In genomic region chr2:203664029-203664755, GRCh38 we compare ENCODE assay signal across 19 cellular contexts. TPM values are rescaled to one million over a fixed set of nuclear protein-coding genes. Genes with fewer than 3 reads are reported as not detected.
A peak's percentile ranks its signal among the peaks of the same experiment; 100 is the strongest.
DNase-seq lines count a peak whose midpoint lies in the region; ATAC-seq, FAIRE-seq and TF ChIP-seq lines count a peak whose summit lies in the region.
"Had no signal": no experiment of that assay in that cellular context is flagged by ENCODE, and none has a peak within 500 bp of the region (broad histone marks: within the 10 kb centered on the region; RNA-seq: fewer than 3 reads in every experiment).

No MANE protein-coding gene starts in this region.

- FAIRE-seq in HepG2 (lab: Jason Lieb, UNC): no peak
- FAIRE-seq: GM12892, GM19239 had no signal

- no peaks in the 10 kb centered on the region for H4K20me1 ChIP-seq in HepG2 (ENCODE audit: insufficient read depth, low read length)
- H4K20me1 ChIP-seq in hepatocyte (ENCODE audit: insufficient read depth, poor library complexity, severe bottlenecking): no peaks in the 10 kb centered on the region

- TF ChIP-seq POLR2A in HepG2 (IDR thresholded peaks at IDR 0.05; ENCODE audit: insufficient read depth in 1 of 2, low read depth in 2 of 2, low read length in 2 of 2): no peak
- TF ChIP-seq POLR2A in right lobe of liver (IDR thresholded peaks at IDR 0.05): no peak

- no peaks in the 10 kb centered on the region for H3K27me3 Mint-ChIP-seq in WTC11 (ENCODE audit: low read depth)
- H3K27me3 Mint-ChIP-seq: CD4-positive, alpha-beta T cell had no signal

- BruUV-seq in HepG2 (replicated peaks; lab: Mats Ljungman, UMichigan): no TSS peak

- H3K79me2 ChIP-seq in HepG2 (ENCODE audit: insufficient read depth, low read length) (no peaks in the 10 kb centered on the region), hepatocyte (no peaks in the 10 kb centered on the region)

- DNase-seq in HepG2 (ENCODE audit: low spot score): no peak
- DNase-seq in right lobe of liver: no peak
- no peak for DNase-seq in WTC11 (ENCODE audit: low spot score)
- DNase-seq in hepatocyte (ENCODE audit: low spot score): no peak
- DNase-seq in GOT3 (lab: John Stamatoyannopoulos, UW): no peak
- DNase-seq in MG63: no peak
- no peak for DNase-seq in amygdala (lab: John Stamatoyannopoulos, UW)
- DNase-seq: CD4-positive, alpha-beta T cell; DND-41; GDM1; NCI-H1930; NCI-H2171; NCI-H446 treated with DMSO at 0.1 percent for 48 hours; NCI-H82; Peyer's patch; SHP77 had no signal

- H3K4me3 Mint-ChIP-seq in WTC11: peak overlapping the region; percentile 51
- H3K4me3 Mint-ChIP-seq: CD4-positive, alpha-beta T cell had no signal

- no peaks in the 10 kb centered on the region for H3K9me3 Mint-ChIP-seq in WTC11
- H3K9me3 Mint-ChIP-seq: CD4-positive, alpha-beta T cell had no signal

- TF ChIP-seq RAD21 in HepG2 (CRISPR knock-in tag; IDR thresholded peaks at IDR 0.05): no peak

- no peaks in the 10 kb centered on the region for H3K9me2 ChIP-seq in hepatocyte (replicated peaks; ENCODE audit: insufficient read depth)

- intact Hi-C loops in HepG2 (cut with micrococcal nuclease; ENCODE audit: unreplicated experiment) (no loop called here), right lobe of liver (cut with DNase I) (no loop called here)

- POLR2A ChIA-PET in HepG2 (lab: Yijun Ruan, JAX): interaction anchor here (1.4 kb wide), 1 partner anchor 13 kb away, joined by 4 read pairs; no protein-coding TSS in a partner anchor
- POLR2A ChIA-PET in WTC11 (lab: Charles Lee): no interaction called here

- H3K9ac ChIP-seq in HepG2 (ENCODE audit: insufficient read depth, low read depth, low read length): no peak overlapping the region

- CTCF ChIA-PET in HepG2 (lab: Yijun Ruan, JAX; ENCODE audit: low intra/inter-chr PET ratio, low total read pairs): no interaction called here
- CTCF ChIA-PET in WTC11 (lab: Charles Lee): interaction anchor here (0.6 to 1.1 kb wide), 2 partner anchors 9 to 57 kb away, joined by 3 to 5 read pairs; no protein-coding TSS in a partner anchor

- no peak for TF ChIP-seq EP300 in HepG2 (IDR thresholded peaks at IDR 0.05; ENCODE audit: low read depth in 2 of 2, low read length in 2 of 2)
- TF ChIP-seq EP300 in HepG2 (CRISPR knock-in tag; IDR thresholded peaks at IDR 0.05; ENCODE audit: borderline replicate concordance): no peak

- H3K36me3 Mint-ChIP-seq in WTC11: no peaks in the 10 kb centered on the region

- in situ Hi-C loops in HepG2 (cut with HindIII; ENCODE audit: extremely low pct_ligation_motif_present, low pct_unique_long_range_greater_than_20kb): loop anchor here (25.0 kb wide), 1 partner anchor 427 kb away; the partner anchor contains the start of gene CYP20A1

- H2AFZ ChIP-seq in HepG2 (ENCODE audit: low read length) (no peak overlapping the region), hepatocyte (no peak overlapping the region)

- peak overlapping the region; percentile 88 for H3K27ac Mint-ChIP-seq in WTC11
- H3K27ac Mint-ChIP-seq: CD4-positive, alpha-beta T cell had no signal

- no peaks in the 10 kb centered on the region for H3K36me3 ChIP-seq in HepG2 (replicated peaks in 1 of 2; ENCODE audit: control insufficient read depth in 1 of 2, insufficient read depth in 2 of 2, low read length in 2 of 2)
- no peaks in the 10 kb centered on the region for H3K36me3 ChIP-seq in right lobe of liver
- H3K36me3 ChIP-seq in hepatocyte (replicated peaks; ENCODE audit: insufficient read depth, low read depth): no peaks in the 10 kb centered on the region
- no peaks in the 10 kb centered on the region for H3K36me3 ChIP-seq in MG63
- H3K36me3 ChIP-seq: Peyer's patch had no signal

- H3K9me3 ChIP-seq in HepG2 (ENCODE audit: low read length) (no peaks in the 10 kb centered on the region), right lobe of liver (no peaks in the 10 kb centered on the region), hepatocyte (ENCODE audit: low read depth) (no peaks in the 10 kb centered on the region), MG63 (no peaks in the 10 kb centered on the region)
- H3K9me3 ChIP-seq: Peyer's patch had no signal

- ATAC-seq in HepG2: peak; percentile 56
- no peak for ATAC-seq in right lobe of liver
- peak; percentile 58 for ATAC-seq in WTC11

- peak overlapping the region; percentile 59 for H3K4me2 ChIP-seq in HepG2 (ENCODE audit: low read depth, low read length)
- no peak overlapping the region for H3K4me2 ChIP-seq in hepatocyte

- peaks cover 37% of the 10 kb centered on the region for H3K4me1 Mint-ChIP-seq in WTC11

- WGBS in HepG2 (ENCODE audit: low lambda C conversion rate): 10% methylated on average over 7 of the region's 7 CpGs
- 79% methylated on average over 6 of the region's 7 CpGs for WGBS in right lobe of liver (ENCODE audit: insufficient coverage, low coverage, low lambda C conversion rate, missing lambda C conversion rate)
- WGBS in hepatocyte (ENCODE audit: low lambda C conversion rate, missing lambda C conversion rate): 74% methylated on average over 7 of the region's 7 CpGs

- H3K27ac ChIP-seq in HepG2 (ENCODE audit: extremely low read length, insufficient read depth, low read length): no peak overlapping the region
- no peak overlapping the region for H3K27ac ChIP-seq in right lobe of liver
- H3K27ac ChIP-seq in hepatocyte: peak overlapping the region; percentile 15
- H3K27ac ChIP-seq: Peyer's patch had no signal

- H3K27me3 ChIP-seq in HepG2 (ENCODE audit: control insufficient read depth in 1 of 2, insufficient read depth in 2 of 2, low read length in 2 of 2) (no peaks in the 10 kb centered on the region), right lobe of liver (no peaks in the 10 kb centered on the region), hepatocyte (no peaks in the 10 kb centered on the region), MG63 (no peaks in the 10 kb centered on the region)
- H3K27me3 ChIP-seq: Peyer's patch had no signal

- H3K4me1 ChIP-seq in HepG2 (ENCODE audit: insufficient read depth, low read length) (peaks cover 40% of the 10 kb centered on the region), right lobe of liver (no peaks in the 10 kb centered on the region), hepatocyte (ENCODE audit: insufficient read depth) (peaks cover 4% of the 10 kb centered on the region)

- TF ChIP-seq CTCF in HepG2 (CRISPR knock-in tag; IDR thresholded peaks at IDR 0.05) (no peak), right lobe of liver (IDR thresholded peaks at IDR 0.05) (no peak), WTC11 (IDR thresholded peaks at IDR 0.05) (no peak), hepatocyte (IDR thresholded peaks at IDR 0.05; ENCODE audit: poor library complexity) (no peak)

- H3K4me3 ChIP-seq in HepG2 (replicated peaks in 1 of 3; ENCODE audit: insufficient read depth in 1 of 3, low read depth in 2 of 3, low read length in 3 of 3): no peak overlapping the region; a peak in 1 of 6 replicates
- H3K4me3 ChIP-seq in right lobe of liver: no peak overlapping the region
- H3K4me3 ChIP-seq in hepatocyte: no peak overlapping the region
- no peak overlapping the region for H3K4me3 ChIP-seq in MG63
- H3K4me3 ChIP-seq: Peyer's patch had no signal

TF ChIP-seq in HepG2, 621 proteins besides CTCF, POLR2A, EP300 and RAD21 (continues in another document):
- no peak for TF ChIP-seq ZBTB38 (CRISPR knock-in tag; IDR thresholded peaks at IDR 0.05)
- TF ChIP-seq TSC22D2 (CRISPR knock-in tag; IDR thresholded peaks at IDR 0.05; ENCODE audit: borderline replicate concordance): no peak
- TF ChIP-seq MATR3 (CRISPR knock-in tag; IDR thresholded peaks at IDR 0.05): no peak
- TF ChIP-seq MAZ (IDR thresholded peaks at IDR 0.05; ENCODE audit: borderline replicate concordance, low read depth, low read length): no peak
- no peak for TF ChIP-seq MAZ (CRISPR knock-in tag; IDR thresholded peaks at IDR 0.05; ENCODE audit: low read depth)
- TF ChIP-seq CREM (IDR thresholded peaks at IDR 0.05): no peak
- TF ChIP-seq CREM (CRISPR knock-in tag; IDR thresholded peaks at IDR 0.05): no peak

TF ChIP-seq in WTC11, 78 proteins besides CTCF, POLR2A, EP300 and RAD21 (continues in another document):
- no peak for TF ChIP-seq ATF3 (CRISPR knock-in tag; conservative IDR thresholded peaks at IDR 0.05)
- no peak for TF ChIP-seq TEAD4 (CRISPR knock-in tag; IDR thresholded peaks at IDR 0.05)
- no peak for TF ChIP-seq MYBL2 (CRISPR knock-in tag; IDR thresholded peaks at IDR 0.05)
- no peak for TF ChIP-seq ATF1 (CRISPR knock-in tag; IDR thresholded peaks at IDR 0.05)
- no peak for TF ChIP-seq ZNF396 (CRISPR knock-in tag; IDR thresholded peaks at IDR 0.05; ENCODE audit: borderline replicate concordance)

RNA-seq across cellular contexts. Expression of gene CD28, which starts 42.2 kb away (rescaled TPM):
- total RNA-seq in HepG2 (2016; rRNA removed; fragmentation: Illumina TruSeq; extraction: Trizol) (not detected in 2 replicates), right lobe of liver (1 to 10 TPM in 1 of 6 experiments, under 1 TPM in 5; 0.16 to 1.6 (median 0.46) TPM), WTC11 (2021) (0.11 to 0.50 TPM (median 0.16 TPM) in 3 replicates), hepatocyte (not detected in 2 replicates)
- total RNA-seq in HepG2 (2016; cell fraction: cytosol; rRNA removed; fragmentation: Illumina TruSeq; extraction: Trizol; ENCODE audit: low read depth): not detected in 2 replicates
- not detected in 2 replicates for total RNA-seq in HepG2 (2016; cell fraction: insoluble cytoplasmic fraction; rRNA removed; fragmentation: Illumina TruSeq; extraction: Trizol)
- 0.03 TPM in 1 of 2 replicates, not detected in the other for total RNA-seq in HepG2 (2016; cell fraction: membrane; rRNA removed; fragmentation: Illumina TruSeq; extraction: Trizol)
- not detected in 2 replicates for total RNA-seq in HepG2 (2016; cell fraction: nucleus; rRNA removed; fragmentation: Illumina TruSeq; extraction: Trizol)
- polyA plus RNA-seq in HepG2 (2011; rRNA removed) (not detected in 2 replicates), hepatocyte (not detected in 2 replicates)
- polyA plus RNA-seq in HepG2 (2011; cell fraction: cytosol; rRNA removed): 0.03 TPM in 2 replicates
- polyA plus RNA-seq in HepG2 (2011; cell fraction: nucleus; rRNA removed): not detected in 2 replicates
- not detected in 2 replicates for polyA plus RNA-seq in HepG2 (2012)
- not detected in 2 replicates for polyA plus RNA-seq in HepG2 (2016; cell fraction: cytosol; fragmentation: Illumina TruSeq; extraction: Trizol; ENCODE audit: low read depth)
- not detected in 2 replicates for polyA plus RNA-seq in HepG2 (2016; cell fraction: insoluble cytoplasmic fraction; fragmentation: Illumina TruSeq; extraction: Trizol; ENCODE audit: low read depth)
- polyA plus RNA-seq in HepG2 (2016; cell fraction: membrane; fragmentation: Illumina TruSeq; extraction: Trizol; ENCODE audit: low read depth): not detected in 2 replicates
- polyA plus RNA-seq in HepG2 (2016; cell fraction: nucleus; fragmentation: Illumina TruSeq; extraction: Trizol; ENCODE audit: insufficient read depth, low read depth): not detected in 2 replicates
- not detected in 2 replicates for polyA minus RNA-seq in HepG2 (2011; rRNA and poly(A)+ RNA removed; ENCODE audit: low replicate concordance)
- polyA minus RNA-seq in HepG2 (2011; cell fraction: cytosol; rRNA and poly(A)+ RNA removed): not detected in 2 replicates
- polyA minus RNA-seq in HepG2 (2011; cell fraction: nucleus; rRNA and poly(A)+ RNA removed): not detected in 2 replicates
- 0.10 TPM in 1 of 2 replicates, not detected in the other for total RNA-seq in MG63 (2014; rRNA removed; shearing (Covaris generic); ENCODE audit: low replicate concordance)
- total RNA-seq: H4 had no signal

Comparison
In these comparisons a context has a peak if more than half of its experiments do, and no peak if none do; other contexts are left out.
1. ATAC-seq: peak in HepG2 (single experiment) and WTC11 (single experiment); none in right lobe of liver (0 of 4).